In genomic region chr21:34768326-34768725, GRCh38 we compare ENCODE assay signal across 9 cellular contexts.
"Had no signal": no experiment of that assay in that cellular context is flagged by ENCODE, and none has a peak within 500 bp of the region (broad histone marks: within the 10 kb centered on the region; RNA-seq: fewer than 3 reads in every experiment).

No MANE protein-coding gene starts in this region.

- H3K27ac ChIP-seq: GM23248, HL-60 had no signal

- H3K36me3 ChIP-seq: HAP-1 had no signal

- DNase-seq: GM23248, GOT3, H7, HFFc6 had no signal

- ATAC-seq: HCT116, HepG2 had no signal

- H3K4me3 ChIP-seq: GM23248, HAP-1 had no signal

- H3K4me3 Mint-ChIP-seq: HFFc6, IgD-negative memory B cell had no signal

- H3K36me3 Mint-ChIP-seq: IgD-negative memory B cell had no signal

- H3K9me3 ChIP-seq: HAP-1 had no signal

- H2AFZ ChIP-seq: GM23248 had no signal

- H3K4me1 ChIP-seq: HAP-1 had no signal

- H3K27me3 Mint-ChIP-seq: IgD-negative memory B cell had no signal

- FAIRE-seq: HepG2 had no signal

- H3K4me1 Mint-ChIP-seq: IgD-negative memory B cell had no signal

- H3K9ac ChIP-seq: GM23248 had no signal
